ENCODE assay signal across 21 cellular contexts in genomic region chrX:144592036-144592435, GRCh38.
"Had no signal": no experiment of that assay in that cellular context is flagged by ENCODE, and none has a peak within 500 bp of the region (broad histone marks: within the 10 kb centered on the region; RNA-seq: fewer than 3 reads in every experiment).

No MANE protein-coding gene starts in this region.

- H3K27ac ChIP-seq: coronary artery, dorsolateral prefrontal cortex, esophagus squamous epithelium, gastrocnemius medialis, heart right ventricle, left lung, lower lobe of right lung had no signal

- ATAC-seq: gastrocnemius medialis; heart right ventricle; left cardiac atrium; left lung; left ventricle myocardium superior; lower lobe of right lung; mucosa of descending colon; naive thymus-derived CD8-positive, alpha-beta T cell had no signal

- H3K9me3 ChIP-seq: esophagus squamous epithelium, gastrocnemius medialis, left lung, lower lobe of right lung, mucosa of descending colon had no signal

- H3K4me1 ChIP-seq: esophagus squamous epithelium, gastrocnemius medialis, heart right ventricle, left lung, lower lobe of right lung had no signal

- H3K36me3 ChIP-seq: esophagus squamous epithelium, gastrocnemius medialis, heart right ventricle, left lung, lower lobe of right lung had no signal

- H3K27me3 ChIP-seq: esophagus squamous epithelium, gastrocnemius medialis, heart right ventricle, left lung had no signal

- DNase-seq: dermis blood vessel endothelial cell; dorsolateral prefrontal cortex; effector CD4-positive, alpha-beta T cell; effector memory CD4-positive, alpha-beta T cell; esophagus squamous epithelium; foreskin fibroblast; foreskin melanocyte; gastrocnemius medialis; glutamatergic neuron; head of caudate nucleus; heart right ventricle; hippocampal formation; left cardiac atrium; left lung; left ventricle myocardium superior; lower lobe of right lung; mesenchymal stem cell; mucosa of descending colon; naive B cell; naive thymus-derived CD8-positive, alpha-beta T cell had no signal

- H3K4me3 ChIP-seq: coronary artery, dorsolateral prefrontal cortex, esophagus squamous epithelium, gastrocnemius medialis, heart right ventricle, left lung, lower lobe of right lung, mucosa of descending colon had no signal
